ENCODE assay signal across 21 cellular contexts in genomic region chr10:127911218-127911866, GRCh38. TPM values are rescaled to one million over a fixed set of nuclear protein-coding genes. Genes with fewer than 3 reads are reported as not detected.
A peak's percentile ranks its signal among the peaks of the same experiment; 100 is the strongest.
DNase-seq lines count a peak whose midpoint lies in the region; ATAC-seq and FAIRE-seq lines count a peak whose summit lies in the region.
"Had no signal": no experiment of that assay in that cellular context is flagged by ENCODE, and none has a peak within 500 bp of the region (broad histone marks: within the 10 kb centered on the region; RNA-seq: fewer than 3 reads in every experiment).

No MANE protein-coding gene starts in this region.

- peak overlapping the region in 1 of 2 donors; percentile 50 for H3K27ac ChIP-seq in small intestine (ENCODE audit: low read depth in 1 of 2, low read length in 1 of 2)
- H3K27ac ChIP-seq: 22Rv1, GM23248, PC-9 had no signal

- no peak for ATAC-seq in HG03135 (IDR thresholded peaks at IDR 0.05; ENCODE audit: unreplicated experiment)
- ATAC-seq: K562 had no signal

- WGBS in small intestine, 3 donors: 74 to 84% (median 83%) methylated on average over 10 of the region's 10 CpGs

- peaks cover 3 to 10% of the 10 kb centered on the region in 2 donors for H3K4me1 ChIP-seq in small intestine (ENCODE audit: control insufficient read depth in 2 of 2, insufficient read depth in 1 of 2, low read depth in 1 of 2, low read length in 1 of 2)

- DNase-seq in NCI-H2171 treated with DMSO at 0.1 percent for 48 hours (lab: John Stamatoyannopoulos, UW) (peak; percentile 34), NCI-H2171 (lab: John Stamatoyannopoulos, UW) (no peak), cardiac septum (ENCODE audit: low spot score) (peak; percentile 87), kidney tubule cell (ENCODE audit: low spot score) (peak; percentile 38), GOT3 (lab: John Stamatoyannopoulos, UW) (no peak), small intestine (no peak), NCI-H2196 (lab: John Stamatoyannopoulos, UW; ENCODE audit: unreplicated experiment) (no peak)
- DNase-seq: C1 segment of cervical spinal cord, DMS153, GM23248, HFFc6, NCI-H1436 treated with DMSO at 0.1 percent for 48 hours, NCI-H2081, NCI-H345, NCI-H526 treated with DMSO at 0.1 percent for 48 hours, PC-9, SHP77 treated with DMSO at 0.1 percent for 48 hours had no signal

- FAIRE-seq in small intestine (lab: Jason Lieb, UNC): no peak
- FAIRE-seq: GM19239, K562 had no signal

- no peaks in the 10 kb centered on the region for H3K9me3 ChIP-seq in small intestine (ENCODE audit: control insufficient read depth, low read depth)

- intact Hi-C loops in cardiac septum (cut with DNase I): loop anchor here (2.0 kb wide), 1 partner anchor 57 kb away; no protein-coding TSS in a partner anchor

- no peaks in the 10 kb centered on the region for H3K36me3 ChIP-seq in small intestine (ENCODE audit: control insufficient read depth in 2 of 2, insufficient read depth in 2 of 2, low read length in 2 of 2)

- no peak overlapping the region for H3K4me3 ChIP-seq in small intestine (ENCODE audit: low read depth in 1 of 2, low read length in 2 of 2)
- H3K4me3 ChIP-seq: GM23248, K562, PC-9 had no signal

- H3K27me3 ChIP-seq in small intestine (ENCODE audit: control insufficient read depth in 2 of 2, insufficient read depth in 2 of 2, low read length in 2 of 2): no peaks in the 10 kb centered on the region

RNA-seq across cellular contexts. Expression of gene PTPRE, which starts 4.4 kb away (rescaled TPM):
- total RNA-seq in cardiac septum: 51.1 TPM
- 1 to 10 TPM; 2.7 to 8.8 (median 3.5) TPM for polyA plus RNA-seq in small intestine

RNA-seq across cellular contexts. Expression of gene CLRN3, which starts 18.6 kb away (rescaled TPM):
- total RNA-seq in cardiac septum: not detected
- polyA plus RNA-seq in small intestine: 100 to 1,000 TPM in 1 of 3 donors, 10 to 100 TPM in 2; 72.0 to 102 (median 84.5) TPM
- total RNA-seq: GM23248, HFFc6, K562, PC-9 had no signal
- polyA plus RNA-seq: GM23248, K562 had no signal

Comparison
In these comparisons a context has a peak if more than half of its experiments do, and no peak if none do; other contexts are left out.
1. DNase-seq: peak in NCI-H2171 treated with DMSO at 0.1 percent for 48 hours (single experiment), cardiac septum (single experiment) and kidney tubule cell (single experiment); none in NCI-H2171 (single experiment), GOT3 (single experiment), small intestine (single experiment) and NCI-H2196 (single experiment).